18 cellular contexts compared by ENCODE assay signal in genomic region chr22:38112361-38112760, GRCh38. TPM values are rescaled to one million over a fixed set of nuclear protein-coding genes. Genes with fewer than 3 reads are reported as not detected.
DNase-seq lines count a peak whose midpoint lies in the region; ATAC-seq, FAIRE-seq and TF ChIP-seq lines count a peak whose summit lies in the region.
"Had no signal": no experiment of that assay in that cellular context is flagged by ENCODE, and none has a peak within 500 bp of the region (broad histone marks: within the 10 kb centered on the region; RNA-seq: fewer than 3 reads in every experiment).

No MANE protein-coding gene starts in this region.

- TF ChIP-seq EP300 in HepG2 (IDR thresholded peaks at IDR 0.05; ENCODE audit: low read depth in 2 of 2, low read length in 2 of 2) (no peak), HepG2 (CRISPR knock-in tag; IDR thresholded peaks at IDR 0.05; ENCODE audit: borderline replicate concordance) (no peak)

- H3K36me3 Mint-ChIP-seq in effector memory CD8-positive, alpha-beta T cell (ENCODE audit: insufficient read depth) = peaks cover 46% of the 10 kb centered on the region
- H3K36me3 Mint-ChIP-seq in stimulated activated effector memory CD8-positive, alpha-beta T cell treated with anti-CD3 and anti-CD28 coated beads, Interleukin-12 subunit alpha, Interleukin-12 subunit beta, amount 100 ng/mL, for 72 hours = peaks cover 24% of the 10 kb centered on the region

- H2AK5ac ChIP-seq in trophoblast cell (ENCODE audit: low read length) = no peak overlapping the region

- no peak overlapping the region for H2BK12ac ChIP-seq in trophoblast cell (ENCODE audit: low read length)

- no peak overlapping the region for H2BK120ac ChIP-seq in trophoblast cell (ENCODE audit: insufficient read depth, low read length, poor library complexity)

- WGBS in HepG2 (ENCODE audit: low lambda C conversion rate) = 68% methylated on average over 3 of the region's 23 CpGs
- no CpG with 5 or more reads among the region's 23 CpGs for WGBS in trophoblast cell (ENCODE audit: extremely low coverage, insufficient coverage, insufficient read length)

- H3K27me3 ChIP-seq in H7 (ENCODE audit: control insufficient read depth, insufficient read depth, low read length) = no peaks in the 10 kb centered on the region
- no peaks in the 10 kb centered on the region for H3K27me3 ChIP-seq in HepG2 (ENCODE audit: control insufficient read depth in 1 of 2, insufficient read depth in 2 of 2, low read length in 2 of 2)
- no peaks in the 10 kb centered on the region for H3K27me3 ChIP-seq in trophoblast cell (ENCODE audit: insufficient read depth, low read length)

- H2AFZ ChIP-seq in HepG2 (ENCODE audit: low read length) (no peak overlapping the region), trophoblast cell (ENCODE audit: insufficient read depth, low read length, poor library complexity) (no peak overlapping the region)

- CTCF ChIA-PET in HepG2 (lab: Yijun Ruan, JAX; ENCODE audit: low intra/inter-chr PET ratio, low total read pairs) = no interaction called here

- H3K4me2 ChIP-seq in HepG2 (ENCODE audit: low read depth, low read length) = peak overlapping the region; percentile 95
- H3K4me2 ChIP-seq in trophoblast cell (ENCODE audit: low read length) = no peak overlapping the region

- H3K36me3 ChIP-seq in H7 (replicated peaks; ENCODE audit: control insufficient read depth, insufficient read depth, low read length) (no peaks in the 10 kb centered on the region; the same call in 1 of the 2 replicates), HepG2 (replicated peaks in 1 of 2; ENCODE audit: control insufficient read depth in 1 of 2, insufficient read depth in 2 of 2, low read length in 2 of 2) (no peaks in the 10 kb centered on the region), trophoblast cell (ENCODE audit: control insufficient read depth in 1 of 2, insufficient read depth in 2 of 2, low read length in 2 of 2) (no peaks in the 10 kb centered on the region)

- H3K9me3 ChIP-seq in HepG2 (ENCODE audit: low read length) (no peaks in the 10 kb centered on the region), trophoblast cell (ENCODE audit: insufficient read depth, low read depth, low read length) (no peaks in the 10 kb centered on the region)

- no peak for TF ChIP-seq RAD21 in HepG2 (CRISPR knock-in tag; IDR thresholded peaks at IDR 0.05)

- H3K9ac ChIP-seq in HepG2 (ENCODE audit: insufficient read depth, low read depth, low read length) (peak overlapping the region; percentile 40; the same call in 1 of the 2 replicates), trophoblast cell (ENCODE audit: low read length) (no peak overlapping the region)

- H3K4me3 Mint-ChIP-seq in effector memory CD8-positive, alpha-beta T cell = no peak overlapping the region
- H3K4me3 Mint-ChIP-seq in stimulated activated effector memory CD8-positive, alpha-beta T cell treated with anti-CD3 and anti-CD28 coated beads, Interleukin-12 subunit alpha, Interleukin-12 subunit beta, amount 100 ng/mL, for 72 hours = no peak overlapping the region
- H3K4me3 Mint-ChIP-seq: CD8-positive, alpha-beta T cell had no signal

- H4K91ac ChIP-seq in trophoblast cell (ENCODE audit: low read depth, low read length) = no peak overlapping the region

- FAIRE-seq in HepG2 (lab: Jason Lieb, UNC) = no peak

- peak overlapping the region; percentile 68 to 82 for H3K27ac Mint-ChIP-seq in effector memory CD8-positive, alpha-beta T cell
- peak overlapping the region; percentile 79 for H3K27ac Mint-ChIP-seq in stimulated activated effector memory CD8-positive, alpha-beta T cell treated with anti-CD3 and anti-CD28 coated beads, Interleukin-12 subunit alpha, Interleukin-12 subunit beta, amount 100 ng/mL, for 72 hours
- H3K27ac Mint-ChIP-seq: CD8-positive, alpha-beta T cell had no signal

- no TSS peak for BruUV-seq in HepG2 (replicated peaks; lab: Mats Ljungman, UMichigan)

- H3K4me1 Mint-ChIP-seq in effector memory CD8-positive, alpha-beta T cell (ENCODE audit: low read depth in 2 of 2) = peaks cover 6 to 14% of the 10 kb centered on the region in 2 donors
- H3K4me1 Mint-ChIP-seq in stimulated activated effector memory CD8-positive, alpha-beta T cell treated with anti-CD3 and anti-CD28 coated beads, Interleukin-12 subunit alpha, Interleukin-12 subunit beta, amount 100 ng/mL, for 72 hours = peaks cover 20% of the 10 kb centered on the region

- no peaks in the 10 kb centered on the region for H3K79me1 ChIP-seq in trophoblast cell (ENCODE audit: low read length)

- DNase-seq in H7 (peak; percentile 51), HepG2 (ENCODE audit: low spot score) (no peak), nucleus accumbens (lab: John Stamatoyannopoulos, UW) (no peak), trophoblast cell (no peak)
- DNase-seq in effector memory CD8-positive, alpha-beta T cell = no peak
- DNase-seq in stimulated activated effector memory CD8-positive, alpha-beta T cell treated with anti-CD3 and anti-CD28 coated beads, Interleukin-12 subunit alpha, Interleukin-12 subunit beta, amount 100 ng/mL, for 72 hours (ENCODE audit: low spot score in 2 of 2) = no peak
- DNase-seq: CD8-positive, alpha-beta T cell; GF-D8; GOT3; KG1; NCI-H1048; NCI-H146; NCI-H2107; NCI-H345; NCI-H526 treated with DMSO at 0.1 percent for 48 hours had no signal

- in situ Hi-C loops in HepG2 (cut with HindIII; ENCODE audit: extremely low pct_ligation_motif_present, low pct_unique_long_range_greater_than_20kb) = loop anchor here (10.0 kb wide), 1 partner anchor 92 kb away; the partner anchor contains the start of gene MAFF

- no peak overlapping the region for H3K4me3 ChIP-seq in H7 (ENCODE audit: insufficient read depth, low read depth, low read length)
- H3K4me3 ChIP-seq in HepG2 (replicated peaks in 1 of 3; ENCODE audit: insufficient read depth in 1 of 3, low read depth in 2 of 3, low read length in 3 of 3) = peak overlapping the region in 2 of 3 experiments; percentile 30 to 76; a peak in 4 of 6 replicates
- H3K4me3 ChIP-seq in trophoblast cell (ENCODE audit: low read depth, low read length) = no peak overlapping the region

- no peak overlapping the region for H3K4ac ChIP-seq in trophoblast cell (ENCODE audit: low read depth, low read length)

- no peak overlapping the region for H3K27ac ChIP-seq in HepG2 (ENCODE audit: extremely low read length, insufficient read depth, low read length)
- H3K27ac ChIP-seq in trophoblast cell (ENCODE audit: low read depth, low read length) = no peak overlapping the region

- H3K14ac ChIP-seq in trophoblast cell (ENCODE audit: low read length) = no peak overlapping the region

- no peak overlapping the region for H3K23ac ChIP-seq in trophoblast cell (ENCODE audit: low read length)

- H4K8ac ChIP-seq in trophoblast cell (ENCODE audit: low read depth, low read length) = no peak overlapping the region

- H3K9me3 Mint-ChIP-seq in effector memory CD8-positive, alpha-beta T cell = no peaks in the 10 kb centered on the region
- H3K9me3 Mint-ChIP-seq in stimulated activated effector memory CD8-positive, alpha-beta T cell treated with anti-CD3 and anti-CD28 coated beads, Interleukin-12 subunit alpha, Interleukin-12 subunit beta, amount 100 ng/mL, for 72 hours = no peaks in the 10 kb centered on the region
- H3K9me3 Mint-ChIP-seq: CD8-positive, alpha-beta T cell had no signal

- intact Hi-C loops in HepG2 (cut with micrococcal nuclease; ENCODE audit: unreplicated experiment) = loop anchor here (5.0 kb wide), 2 partner anchors 90 to 150 kb away; partner anchors contain the start of gene MAFF

- H3K18ac ChIP-seq in trophoblast cell (ENCODE audit: low read length) = no peak overlapping the region

- H3K27me3 Mint-ChIP-seq in effector memory CD8-positive, alpha-beta T cell = no peaks in the 10 kb centered on the region

- TF ChIP-seq CTCF in HepG2 (CRISPR knock-in tag; IDR thresholded peaks at IDR 0.05) = no peak

- H2BK5ac ChIP-seq in trophoblast cell (ENCODE audit: low read depth, low read length, poor library complexity) = no peak overlapping the region

- TF ChIP-seq POLR2A in HepG2 (IDR thresholded peaks at IDR 0.05; ENCODE audit: insufficient read depth in 1 of 2, low read depth in 2 of 2, low read length in 2 of 2) = no peak

- H3K4me1 ChIP-seq in HepG2 (ENCODE audit: insufficient read depth, low read length) (peaks cover 65% of the 10 kb centered on the region), trophoblast cell (ENCODE audit: control insufficient read depth in 1 of 2, insufficient read depth in 2 of 2, low read length in 2 of 2) (peaks cover 2 to 3% of the 10 kb centered on the region in 2 experiments)

- no peaks in the 10 kb centered on the region; the same call in 1 of the 2 replicates for H4K20me1 ChIP-seq in HepG2 (ENCODE audit: insufficient read depth, low read length)

- H4K12ac ChIP-seq in trophoblast cell (ENCODE audit: low read depth, low read length) = no peak overlapping the region

- H3K79me2 ChIP-seq in HepG2 (ENCODE audit: insufficient read depth, low read length) (peaks cover 3% of the 10 kb centered on the region), trophoblast cell (ENCODE audit: control insufficient read depth, insufficient read depth, low read length, poor library complexity) (no peaks in the 10 kb centered on the region)

- POLR2A ChIA-PET in HepG2 (lab: Yijun Ruan, JAX) = interaction anchor here (1.5 to 6.1 kb wide), 7 partner anchors 9 to 206 kb away, joined by 4 to 60 read pairs (median 10); partner anchors contain the start of genes MAFF and PLA2G6

- no peak for ATAC-seq in effector memory CD8-positive, alpha-beta T cell (replicated peaks)
- ATAC-seq in HepG2 (no peak), GM18873 (IDR thresholded peaks at IDR 0.05; ENCODE audit: low FRiP score, unreplicated experiment) (no peak)
- ATAC-seq in stimulated activated effector memory CD8-positive, alpha-beta T cell treated with anti-CD3 and anti-CD28 coated beads, Interleukin-12 subunit alpha, Interleukin-12 subunit beta, amount 100 ng/mL, for 72 hours = no peak
- ATAC-seq: CD8-positive, alpha-beta T cell had no signal

RNA-seq across cellular contexts. Expression of gene BAIAP2L2, which starts 1.9 kb away (rescaled TPM):
- total RNA-seq in H7 (2014; rRNA removed; shearing (Covaris generic)) = 1.0 and 2.7 TPM in 2 replicates
- total RNA-seq in HepG2 (2016; rRNA removed; fragmentation: Illumina TruSeq; extraction: Trizol) = 3.0 and 4.4 TPM in 2 replicates
- total RNA-seq in HepG2 (2016; cell fraction: cytosol; rRNA removed; fragmentation: Illumina TruSeq; extraction: Trizol; ENCODE audit: low read depth) = 2.2 and 2.3 TPM in 2 replicates
- 1.8 and 4.6 TPM in 2 replicates for total RNA-seq in HepG2 (2016; cell fraction: insoluble cytoplasmic fraction; rRNA removed; fragmentation: Illumina TruSeq; extraction: Trizol)
- total RNA-seq in HepG2 (2016; cell fraction: membrane; rRNA removed; fragmentation: Illumina TruSeq; extraction: Trizol) = 2.9 and 3.5 TPM in 2 replicates
- 3.9 and 4.3 TPM in 2 replicates for total RNA-seq in HepG2 (2016; cell fraction: nucleus; rRNA removed; fragmentation: Illumina TruSeq; extraction: Trizol)
- polyA plus RNA-seq in HepG2 (2011; rRNA removed) = 7.5 and 8.4 TPM in 2 replicates
- polyA plus RNA-seq in HepG2 (2011; cell fraction: cytosol; rRNA removed) = 3.0 and 4.7 TPM in 2 replicates
- 77.2 and 103 TPM in 2 replicates for polyA plus RNA-seq in HepG2 (2011; cell fraction: nucleus; rRNA removed)
- 5.6 and 7.7 TPM in 2 replicates for polyA plus RNA-seq in HepG2 (2012)
- 3.1 and 3.4 TPM in 2 replicates for polyA plus RNA-seq in HepG2 (2016; cell fraction: cytosol; fragmentation: Illumina TruSeq; extraction: Trizol; ENCODE audit: low read depth)
- 4.8 and 7.0 TPM in 2 replicates for polyA plus RNA-seq in HepG2 (2016; cell fraction: insoluble cytoplasmic fraction; fragmentation: Illumina TruSeq; extraction: Trizol; ENCODE audit: low read depth)
- 4.5 TPM in 2 replicates for polyA plus RNA-seq in HepG2 (2016; cell fraction: membrane; fragmentation: Illumina TruSeq; extraction: Trizol; ENCODE audit: low read depth)
- 34.3 and 34.8 TPM in 2 replicates for polyA plus RNA-seq in HepG2 (2016; cell fraction: nucleus; fragmentation: Illumina TruSeq; extraction: Trizol; ENCODE audit: insufficient read depth, low read depth)
- 0.23 and 3.8 TPM in 2 replicates for polyA minus RNA-seq in HepG2 (2011; rRNA and poly(A)+ RNA removed; ENCODE audit: low replicate concordance)
- polyA minus RNA-seq in HepG2 (2011; cell fraction: cytosol; rRNA and poly(A)+ RNA removed) = 3.0 and 4.1 TPM in 2 replicates
- 4.5 and 5.1 TPM in 2 replicates for polyA minus RNA-seq in HepG2 (2011; cell fraction: nucleus; rRNA and poly(A)+ RNA removed)
- 0.27 and 0.35 TPM in 2 replicates for polyA plus RNA-seq in trophoblast cell (2013)
- total RNA-seq: M059J had no signal

RNA-seq across cellular contexts. Expression of gene SLC16A8, which starts 28.4 kb away (rescaled TPM):
- not detected in 2 replicates for total RNA-seq in H7 (2014; rRNA removed; shearing (Covaris generic))
- total RNA-seq in HepG2 (2016; rRNA removed; fragmentation: Illumina TruSeq; extraction: Trizol) = not detected in 2 replicates
- not detected in 2 replicates for total RNA-seq in HepG2 (2016; cell fraction: cytosol; rRNA removed; fragmentation: Illumina TruSeq; extraction: Trizol; ENCODE audit: low read depth)
- total RNA-seq in HepG2 (2016; cell fraction: insoluble cytoplasmic fraction; rRNA removed; fragmentation: Illumina TruSeq; extraction: Trizol) = not detected in 2 replicates
- not detected in 2 replicates for total RNA-seq in HepG2 (2016; cell fraction: membrane; rRNA removed; fragmentation: Illumina TruSeq; extraction: Trizol)
- total RNA-seq in HepG2 (2016; cell fraction: nucleus; rRNA removed; fragmentation: Illumina TruSeq; extraction: Trizol) = not detected in 2 replicates
- polyA plus RNA-seq in HepG2 (2011; rRNA removed) = not detected in 2 replicates
- polyA plus RNA-seq in HepG2 (2011; cell fraction: cytosol; rRNA removed) = not detected in 2 replicates
- polyA plus RNA-seq in HepG2 (2011; cell fraction: nucleus; rRNA removed) = not detected in 2 replicates
- 0.44 and 0.49 TPM in 2 replicates for polyA plus RNA-seq in HepG2 (2012)
- polyA plus RNA-seq in HepG2 (2016; cell fraction: cytosol; fragmentation: Illumina TruSeq; extraction: Trizol; ENCODE audit: low read depth) = not detected in 2 replicates
- not detected in 2 replicates for polyA plus RNA-seq in HepG2 (2016; cell fraction: insoluble cytoplasmic fraction; fragmentation: Illumina TruSeq; extraction: Trizol; ENCODE audit: low read depth)
- polyA plus RNA-seq in HepG2 (2016; cell fraction: membrane; fragmentation: Illumina TruSeq; extraction: Trizol; ENCODE audit: low read depth) = not detected in 2 replicates
- not detected in 2 replicates for polyA plus RNA-seq in HepG2 (2016; cell fraction: nucleus; fragmentation: Illumina TruSeq; extraction: Trizol; ENCODE audit: insufficient read depth, low read depth)
- not detected in 2 replicates for polyA minus RNA-seq in HepG2 (2011; rRNA and poly(A)+ RNA removed; ENCODE audit: low replicate concordance)
- polyA minus RNA-seq in HepG2 (2011; cell fraction: cytosol; rRNA and poly(A)+ RNA removed) = not detected in 2 replicates
- not detected in 2 replicates for polyA minus RNA-seq in HepG2 (2011; cell fraction: nucleus; rRNA and poly(A)+ RNA removed)
- 0.22 TPM in 1 of 2 replicates, not detected in the other for polyA plus RNA-seq in trophoblast cell (2013)
- total RNA-seq: CD8-positive, alpha-beta T cell; M059J; OCI-LY7 had no signal

RNA-seq across cellular contexts. Expression of gene PICK1, which starts 55.2 kb away (rescaled TPM):
- 19.4 and 20.3 TPM in 2 replicates for total RNA-seq in H7 (2014; rRNA removed; shearing (Covaris generic))
- 16.0 and 19.3 TPM in 2 replicates for total RNA-seq in HepG2 (2016; rRNA removed; fragmentation: Illumina TruSeq; extraction: Trizol)
- 5.2 and 7.0 TPM in 2 replicates for total RNA-seq in HepG2 (2016; cell fraction: cytosol; rRNA removed; fragmentation: Illumina TruSeq; extraction: Trizol; ENCODE audit: low read depth)
- 12.5 and 21.2 TPM in 2 replicates for total RNA-seq in HepG2 (2016; cell fraction: insoluble cytoplasmic fraction; rRNA removed; fragmentation: Illumina TruSeq; extraction: Trizol)
- total RNA-seq in HepG2 (2016; cell fraction: membrane; rRNA removed; fragmentation: Illumina TruSeq; extraction: Trizol) = 5.1 and 6.4 TPM in 2 replicates
- 23.0 and 24.4 TPM in 2 replicates for total RNA-seq in HepG2 (2016; cell fraction: nucleus; rRNA removed; fragmentation: Illumina TruSeq; extraction: Trizol)
- polyA plus RNA-seq in HepG2 (2011; rRNA removed) = 25.3 and 28.9 TPM in 2 replicates
- 16.7 and 22.6 TPM in 2 replicates for polyA plus RNA-seq in HepG2 (2011; cell fraction: cytosol; rRNA removed)
- 156 and 186 TPM in 2 replicates for polyA plus RNA-seq in HepG2 (2011; cell fraction: nucleus; rRNA removed)
- polyA plus RNA-seq in HepG2 (2012) = 11.1 and 11.5 TPM in 2 replicates
- 1.6 and 2.0 TPM in 2 replicates for polyA plus RNA-seq in HepG2 (2016; cell fraction: cytosol; fragmentation: Illumina TruSeq; extraction: Trizol; ENCODE audit: low read depth)
- polyA plus RNA-seq in HepG2 (2016; cell fraction: insoluble cytoplasmic fraction; fragmentation: Illumina TruSeq; extraction: Trizol; ENCODE audit: low read depth) = 13.6 and 16.4 TPM in 2 replicates
- 2.3 and 3.1 TPM in 2 replicates for polyA plus RNA-seq in HepG2 (2016; cell fraction: membrane; fragmentation: Illumina TruSeq; extraction: Trizol; ENCODE audit: low read depth)
- polyA plus RNA-seq in HepG2 (2016; cell fraction: nucleus; fragmentation: Illumina TruSeq; extraction: Trizol; ENCODE audit: insufficient read depth, low read depth) = 45.3 and 47.7 TPM in 2 replicates
- 19.1 and 21.9 TPM in 2 replicates for polyA minus RNA-seq in HepG2 (2011; rRNA and poly(A)+ RNA removed; ENCODE audit: low replicate concordance)
- polyA minus RNA-seq in HepG2 (2011; cell fraction: cytosol; rRNA and poly(A)+ RNA removed) = 5.4 and 6.4 TPM in 2 replicates
- 26.1 and 32.8 TPM in 2 replicates for polyA minus RNA-seq in HepG2 (2011; cell fraction: nucleus; rRNA and poly(A)+ RNA removed)
- 13.7 TPM in 2 replicates for polyA plus RNA-seq in trophoblast cell (2013)

Comparison
In these comparisons a context has a peak if more than half of its experiments do, and no peak if none do; other contexts are left out.
1. H3K4me3 ChIP-seq: peak in HepG2 (2 of 3); none in H7 (single experiment) and trophoblast cell (single experiment).